ENCODE assay signal across 21 cellular contexts in genomic region chr1:168887381-168887780, GRCh38.
"Had no signal": no experiment of that assay in that cellular context is flagged by ENCODE, and none has a peak within 500 bp of the region (broad histone marks: within the 10 kb centered on the region; RNA-seq: fewer than 3 reads in every experiment).

No MANE protein-coding gene starts in this region.

- ATAC-seq: HepG2 had no signal

- H3K36me3 ChIP-seq: MG63 had no signal

- H3K4me2 ChIP-seq: SK-N-SH had no signal

- H3K4me3 ChIP-seq: MG63 had no signal

- H3K27me3 ChIP-seq: MG63 had no signal

- H3K9me3 ChIP-seq: SK-N-SH had no signal

- H3K9ac ChIP-seq: SK-N-SH had no signal

- DNase-seq: IMR-90, Karpas-422, KG1, MG63, NCI-H1092, NCI-H1105 treated with DMSO at 0.1 percent for 48 hours, NCI-H1417 treated with DMSO at 0.1 percent for 48 hours, NCI-H146, NCI-H187 treated with DMSO at 0.1 percent for 48 hours, NCI-H2029 treated with DMSO at 0.1 percent for 48 hours, NCI-H2171 treated with DMSO at 0.1 percent for 48 hours, NCI-H345, NCI-H446 treated with DMSO at 0.1 percent for 48 hours, NCI-H510A treated with DMSO at 0.1 percent for 48 hours, NCI-H526, NCI-H82, RPMI8226, SHP77, SK-N-SH, SW 1271 had no signal
